8 cellular contexts compared by ENCODE assay signal in the genomic region with DNA sequence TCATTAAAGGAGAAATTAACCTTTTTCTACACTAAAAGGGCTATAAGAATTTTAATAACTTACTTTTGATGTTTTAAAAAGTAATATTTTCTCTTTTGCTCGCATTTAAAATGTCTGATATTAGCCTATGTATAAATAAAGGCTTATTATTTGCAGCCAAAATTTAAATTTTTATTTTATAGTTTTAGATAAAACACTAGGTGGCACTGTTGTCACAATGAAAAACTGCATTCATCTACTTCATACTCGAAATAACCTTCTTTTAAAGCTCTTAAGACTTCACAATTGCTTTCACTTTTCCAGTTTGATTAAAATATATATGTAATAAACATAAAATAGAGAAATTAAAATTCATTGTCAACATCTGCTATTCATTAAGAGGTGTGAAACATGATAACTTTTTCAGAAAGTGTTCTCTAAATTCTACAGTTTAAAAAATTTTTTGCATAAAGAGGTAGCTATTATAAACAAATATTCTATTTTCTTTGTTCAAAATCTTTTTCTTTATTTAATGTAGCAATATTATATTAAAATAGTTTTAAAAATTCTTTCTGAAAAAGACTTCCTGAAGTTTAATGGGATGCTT.
DNase-seq lines count a peak whose midpoint lies in the region; ATAC-seq and TF ChIP-seq lines count a peak whose summit lies in the region.

No MANE protein-coding gene starts in this region.

- no peak overlapping the region for H3K4me3 Mint-ChIP-seq in activated T-helper 1 cell treated with anti-CD3 and anti-CD28 coated beads, Interleukin-12 subunit alpha, Interleukin-12 subunit beta, Interleukin-2, Interleukin-4 antibody, amounts not matched to agents 30 ng/mL and 10 ng/mL and 1 ng/mL, durations not matched to agents 14 hours and 24 hours and 36 hours

- H3K4me3 ChIP-seq in HCT116 (replicated peaks in 1 of 2; ENCODE audit: low read depth in 1 of 2, low read length in 2 of 2) (no peak overlapping the region), SU-DHL-6 (ENCODE audit: insufficient read depth, low read length, poor library complexity, severe bottlenecking) (no peak overlapping the region)

- CTCF ChIA-PET in HCT116 (lab: Charles Lee) = interaction anchor here (0.7 to 1.2 kb wide), 8 partner anchors 10 to 1891 kb away, joined by 3 to 13 read pairs (median 4); no protein-coding TSS in a partner anchor

- no peak for TF ChIP-seq POLR2A in HCT116 (IDR thresholded peaks at IDR 0.05; ENCODE audit: borderline replicate concordance, extremely low read depth, insufficient read depth, insufficient read length)

- ATAC-seq in HCT116 (no peak), HG03025 (IDR thresholded peaks at IDR 0.05; ENCODE audit: low FRiP score, unreplicated experiment) (no peak), HG02885 (IDR thresholded peaks at IDR 0.05; ENCODE audit: poor library complexity, unreplicated experiment) (no peak)

- H3K4me1 Mint-ChIP-seq in activated T-helper 1 cell treated with anti-CD3 and anti-CD28 coated beads, Interleukin-12 subunit alpha, Interleukin-12 subunit beta, Interleukin-2, Interleukin-4 antibody, amounts not matched to agents 30 ng/mL and 10 ng/mL and 1 ng/mL, durations not matched to agents 14 hours and 24 hours and 36 hours (ENCODE audit: low read depth) = no peaks in the 10 kb centered on the region

- H3K27ac Mint-ChIP-seq in activated T-helper 1 cell treated with anti-CD3 and anti-CD28 coated beads, Interleukin-12 subunit alpha, Interleukin-12 subunit beta, Interleukin-2, Interleukin-4 antibody, amounts not matched to agents 30 ng/mL and 10 ng/mL and 1 ng/mL, durations not matched to agents 14 hours and 24 hours and 36 hours = no peak overlapping the region

- no peak overlapping the region for H3K4me2 ChIP-seq in HCT116 (ENCODE audit: low read length)
- H3K4me2 ChIP-seq in SU-DHL-6 (ENCODE audit: low read depth, low read length, poor library complexity, severe bottlenecking) = no peak overlapping the region

- no peaks in the 10 kb centered on the region for H3K27me3 ChIP-seq in HCT116 (ENCODE audit: insufficient read depth, low read length)
- no peaks in the 10 kb centered on the region for H3K27me3 ChIP-seq in SU-DHL-6 (ENCODE audit: low read length)

- TF ChIP-seq RAD21 in HCT116 (IDR thresholded peaks at IDR 0.05; ENCODE audit: low read depth) = peak; percentile 36; the same call in 1 of the 2 replicates

- H3K36me3 ChIP-seq in HCT116 (ENCODE audit: control insufficient read depth in 1 of 2, insufficient read depth in 2 of 2, low read length in 2 of 2) = no peaks in the 10 kb centered on the region
- H3K36me3 ChIP-seq in SU-DHL-6 (ENCODE audit: low read length) = no peaks in the 10 kb centered on the region

- RAD21 ChIA-PET in HCT116 (lab: Charles Lee; ENCODE audit: low non-redundant PET in 1 of 2, low total read pairs in 2 of 2, uncharacterized antibody in 2 of 2, unreplicated experiment in 2 of 2) = no interaction called here

- no TSS peak for BruUV-seq in HCT116 (replicated peaks; lab: Mats Ljungman, UMichigan)

- H3K9me2 ChIP-seq in HCT116 (ENCODE audit: insufficient read depth) (no peaks in the 10 kb centered on the region), SU-DHL-6 (replicated peaks; ENCODE audit: insufficient read depth, low read length) (no peaks in the 10 kb centered on the region)

- no peaks in the 10 kb centered on the region for H3K36me3 Mint-ChIP-seq in activated T-helper 1 cell treated with anti-CD3 and anti-CD28 coated beads, Interleukin-12 subunit alpha, Interleukin-12 subunit beta, Interleukin-2, Interleukin-4 antibody, amounts not matched to agents 30 ng/mL and 10 ng/mL and 1 ng/mL, durations not matched to agents 14 hours and 24 hours and 36 hours (ENCODE audit: low read depth)

- no peaks in the 10 kb centered on the region for H3K27me3 Mint-ChIP-seq in activated T-helper 1 cell treated with anti-CD3 and anti-CD28 coated beads, Interleukin-12 subunit alpha, Interleukin-12 subunit beta, Interleukin-2, Interleukin-4 antibody, amounts not matched to agents 30 ng/mL and 10 ng/mL and 1 ng/mL, durations not matched to agents 14 hours and 24 hours and 36 hours (ENCODE audit: insufficient read depth)

- no peaks in the 10 kb centered on the region for H3K9me3 Mint-ChIP-seq in activated T-helper 1 cell treated with anti-CD3 and anti-CD28 coated beads, Interleukin-12 subunit alpha, Interleukin-12 subunit beta, Interleukin-2, Interleukin-4 antibody, amounts not matched to agents 30 ng/mL and 10 ng/mL and 1 ng/mL, durations not matched to agents 14 hours and 24 hours and 36 hours

- POLR2A ChIA-PET in HCT116 (lab: Charles Lee) = no interaction called here

- H3K79me2 ChIP-seq in HCT116 (ENCODE audit: insufficient read depth, low read length) (no peaks in the 10 kb centered on the region), SU-DHL-6 (ENCODE audit: insufficient read depth, low read length) (no peaks in the 10 kb centered on the region)

- peak; percentile 14 to 45 (median 24); a peak in 4 of 6 replicates for TF ChIP-seq CTCF in HCT116 (IDR thresholded peaks at IDR 0.05 in 2 of 3, conservative IDR thresholded peaks at IDR 0.05 in 1 of 3; ENCODE audit: borderline replicate concordance in 1 of 3, insufficient read depth in 1 of 3, low read depth in 2 of 3, low read length in 2 of 3)
- peak; percentile 37 for TF ChIP-seq CTCF in SU-DHL-6 (IDR thresholded peaks at IDR 0.05; ENCODE audit: insufficient read depth, low read length, poor library complexity, severe bottlenecking)

- no peak overlapping the region for H3K9ac ChIP-seq in HCT116 (ENCODE audit: low read length)
- H3K9ac ChIP-seq in SU-DHL-6 (ENCODE audit: low read length) = no peak overlapping the region

- H2AFZ ChIP-seq in HCT116 (ENCODE audit: low read depth, low read length, poor library complexity, severe bottlenecking) = no peak overlapping the region
- H2AFZ ChIP-seq in SU-DHL-6 (ENCODE audit: low read depth, low read length, severe bottlenecking) = no peak overlapping the region

- H3K4me1 ChIP-seq in HCT116 (ENCODE audit: control insufficient read depth in 1 of 2, insufficient read depth in 2 of 2, low read length in 2 of 2) = no peaks in the 10 kb centered on the region

- intact Hi-C loops in HCT116 (cut with micrococcal nuclease) = loop anchor here (1.0 to 5.0 kb wide), 4 partner anchors 474 to 1894 kb away; no protein-coding TSS in a partner anchor
- intact Hi-C loops in activated T-helper 1 cell treated with anti-CD3 and anti-CD28 coated beads, Interleukin-12 subunit alpha, Interleukin-12 subunit beta, Interleukin-2, Interleukin-4 antibody, amounts not matched to agents 30 ng/mL and 10 ng/mL and 1 ng/mL, durations not matched to agents 14 hours and 24 hours and 36 hours (cut with micrococcal nuclease) = loop anchor here (1.0 to 10.0 kb wide), 2 partner anchors 474 to 1826 kb away; no protein-coding TSS in a partner anchor

- H3K9me3 ChIP-seq in HCT116 (ENCODE audit: control insufficient read depth in 1 of 2, insufficient read depth in 1 of 2, low read depth in 1 of 2, low read length in 2 of 2) (no peaks in the 10 kb centered on the region), SU-DHL-6 (ENCODE audit: insufficient read depth, low read length) (no peaks in the 10 kb centered on the region)

- no peaks in the 10 kb centered on the region for H3F3A ChIP-seq in SU-DHL-6 (ENCODE audit: insufficient read depth)

- H4K20me1 ChIP-seq in HCT116 (ENCODE audit: insufficient read depth) = no peaks in the 10 kb centered on the region
- peaks cover 9% of the 10 kb centered on the region; the same call in 1 of the 2 replicates for H4K20me1 ChIP-seq in SU-DHL-6 (ENCODE audit: low read depth, low read length)

- no peak overlapping the region for H3K27ac ChIP-seq in HCT116 (ENCODE audit: low read depth, low read length)
- no peak overlapping the region for H3K27ac ChIP-seq in SU-DHL-6 (ENCODE audit: low read depth, low read length)

- DNase-seq in AML-193 (lab: John Stamatoyannopoulos, UW) = peak; percentile 16 to 44
- DNase-seq in HCT116 (ENCODE audit: low read depth, low spot score) = no peak
- DNase-seq in iris pigment epithelial cell (ENCODE audit: low read depth) = peak; percentile 18
- DNase-seq in activated CD4-positive, alpha-beta T cell treated with anti-CD3 and anti-CD28 coated beads for 48 hours = no peak
- no peak for DNase-seq in activated T-helper 1 cell treated with anti-CD3 and anti-CD28 coated beads, Interleukin-12 subunit alpha, Interleukin-12 subunit beta, Interleukin-2, Interleukin-4 antibody, amounts not matched to agents 30 ng/mL and 10 ng/mL and 1 ng/mL, durations not matched to agents 14 hours and 24 hours and 36 hours (ENCODE audit: low spot score)

TF ChIP-seq in HCT116, 20 proteins besides CTCF, POLR2A, EP300 and RAD21:
- TF ChIP-seq YY1 (IDR thresholded peaks at IDR 0.05; ENCODE audit: extremely low read depth, insufficient replicate concordance, low read depth, low read length) (no peak), CEBPB (IDR thresholded peaks at IDR 0.05; ENCODE audit: low read depth) (no peak), EZH2 (IDR thresholded peaks at IDR 0.05) (no peak), POLR2AphosphoS5 (IDR thresholded peaks at IDR 0.05; ENCODE audit: low read depth, low read length) (no peak)
- TF ChIP-seq, protein P1, sequence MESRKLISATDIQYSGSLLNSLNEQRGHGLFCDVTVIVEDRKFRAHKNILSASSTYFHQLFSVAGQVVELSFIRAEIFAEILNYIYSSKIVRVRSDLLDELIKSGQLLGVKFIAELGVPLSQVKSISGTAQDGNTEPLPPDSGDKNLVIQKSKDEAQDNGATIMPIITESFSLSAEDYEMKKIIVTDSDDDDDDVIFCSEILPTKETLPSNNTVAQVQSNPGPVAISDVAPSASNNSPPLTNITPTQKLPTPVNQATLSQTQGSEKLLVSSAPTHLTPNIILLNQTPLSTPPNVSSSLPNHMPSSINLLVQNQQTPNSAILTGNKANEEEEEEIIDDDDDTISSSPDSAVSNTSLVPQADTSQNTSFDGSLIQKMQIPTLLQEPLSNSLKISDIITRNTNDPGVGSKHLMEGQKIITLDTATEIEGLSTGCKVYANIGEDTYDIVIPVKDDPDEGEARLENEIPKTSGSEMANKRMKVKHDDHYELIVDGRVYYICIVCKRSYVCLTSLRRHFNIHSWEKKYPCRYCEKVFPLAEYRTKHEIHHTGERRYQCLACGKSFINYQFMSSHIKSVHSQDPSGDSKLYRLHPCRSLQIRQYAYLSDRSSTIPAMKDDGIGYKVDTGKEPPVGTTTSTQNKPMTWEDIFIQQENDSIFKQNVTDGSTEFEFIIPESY (IDR thresholded peaks at IDR 0.05; ENCODE audit: extremely low read depth, insufficient replicate concordance, low read length) = no peak

Comparison
In these comparisons a context has a peak if more than half of its experiments do, and no peak if none do; other contexts are left out.
1. DNase-seq: peak in AML-193 (2 of 2) and iris pigment epithelial cell (single experiment); none in HCT116 (single experiment), activated CD4-positive, alpha-beta T cell treated with anti-CD3 and anti-CD28 coated beads for 48 hours (single experiment) and activated T-helper 1 cell treated with anti-CD3 and anti-CD28 coated beads, Interleukin-12 subunit alpha, Interleukin-12 subunit beta, Interleukin-2, Interleukin-4 antibody, amounts not matched to agents 30 ng/mL and 10 ng/mL and 1 ng/mL, durations not matched to agents 14 hours and 24 hours and 36 hours (single experiment).